In the genomic region with DNA sequence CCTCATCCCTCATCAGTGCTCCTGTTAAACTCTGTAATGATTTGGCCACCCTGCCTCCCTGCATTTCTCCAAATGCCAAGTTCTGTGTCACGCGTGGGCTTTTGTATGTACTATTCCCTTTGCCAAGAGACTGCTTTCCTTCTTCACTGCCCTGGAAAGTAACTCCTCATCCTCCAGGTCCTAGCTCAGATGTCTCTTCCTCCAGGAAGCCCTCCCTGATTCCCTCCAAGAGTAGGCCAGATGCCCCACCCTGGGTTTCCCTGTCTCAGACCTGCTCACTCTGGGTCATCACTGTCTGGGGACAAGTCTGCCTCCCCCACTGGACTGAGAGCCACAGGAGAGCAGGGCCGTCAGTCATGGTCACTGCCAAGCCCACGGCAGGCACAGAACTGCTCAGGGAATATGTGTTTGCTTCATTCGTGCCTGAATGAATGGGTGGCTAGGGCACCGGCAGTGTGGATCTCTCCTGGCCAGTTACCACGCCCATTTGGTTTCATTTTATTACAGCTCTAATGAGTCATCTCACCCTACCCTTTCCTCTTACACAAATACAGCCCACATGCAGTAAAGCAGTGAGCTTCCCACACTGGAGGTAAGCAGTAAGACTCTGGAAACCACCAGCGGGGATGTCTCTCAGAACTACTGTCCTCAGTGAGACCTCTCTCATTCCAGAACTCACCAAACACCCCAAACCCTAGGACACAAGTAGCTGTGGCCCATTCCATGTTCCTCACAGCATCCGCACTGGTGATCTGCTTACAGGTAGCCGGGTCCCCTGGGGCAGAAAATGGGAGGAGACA, we compare ENCODE assay signal across 8 cellular contexts. TPM values are rescaled to one million over a fixed set of nuclear protein-coding genes. Genes with fewer than 3 reads are reported as not detected.
DNase-seq lines count a peak whose midpoint lies in the region; ATAC-seq and TF ChIP-seq lines count a peak whose summit lies in the region.

No MANE protein-coding gene starts in this region.

- peak overlapping the region; percentile 26 to 58 for H3K9ac ChIP-seq in mucosa of rectum (ENCODE audit: low read depth in 1 of 2, low read length in 2 of 2)

- peak overlapping the region in 1 of 5 experiments; percentile 53 for H3K4me3 Mint-ChIP-seq in brain

- ATAC-seq in HG02938 (IDR thresholded peaks at IDR 0.05; ENCODE audit: unreplicated experiment) (no peak), GM21717 (IDR thresholded peaks at IDR 0.05; ENCODE audit: unreplicated experiment) (no peak)

- peaks cover 27 to 39% of the 10 kb centered on the region in 2 donors for H3K36me3 ChIP-seq in mucosa of rectum (ENCODE audit: control insufficient read depth in 2 of 2, insufficient read depth in 2 of 2, low read length in 2 of 2)

- TF ChIP-seq CTCF in brain (conservative IDR thresholded peaks at IDR 0.05), result no peak

- no peaks in the 10 kb centered on the region for H3K27me3 Mint-ChIP-seq in brain

- H3K36me3 Mint-ChIP-seq in brain, result peaks cover 75% of the 10 kb centered on the region

- peak overlapping the region; percentile 95 to 96 for H3K27ac ChIP-seq in mucosa of rectum (ENCODE audit: low read depth in 2 of 2, low read length in 2 of 2)

- H3K9me3 ChIP-seq in mucosa of rectum (ENCODE audit: control insufficient read depth in 2 of 2, low read length in 2 of 2), result no peaks in the 10 kb centered on the region

- peak; percentile 96 for DNase-seq in AG08395 (ENCODE audit: low spot score)
- peak; percentile 61 for DNase-seq in GM19238 (ENCODE audit: insufficient read length, low spot score)
- peak; percentile 55 to 90 for DNase-seq in NOMO-1 (lab: John Stamatoyannopoulos, UW; ENCODE audit: unreplicated experiment in 2 of 2)
- no peak for DNase-seq in NCI-H524 treated with DMSO at 0.1 percent for 48 hours (lab: John Stamatoyannopoulos, UW)

- H3K27me3 ChIP-seq in mucosa of rectum (ENCODE audit: control insufficient read depth in 2 of 2, insufficient read depth in 2 of 2, low read length in 2 of 2), result no peaks in the 10 kb centered on the region

- H3K4me1 Mint-ChIP-seq in brain, result peaks cover 7% of the 10 kb centered on the region

- H3K27ac Mint-ChIP-seq in brain, result peak overlapping the region in 3 of 5 experiments; percentile 30 to 63 (median 55)

- peaks cover 16 to 23% of the 10 kb centered on the region in 2 donors for H3K4me1 ChIP-seq in mucosa of rectum (ENCODE audit: control insufficient read depth in 2 of 2, insufficient read depth in 2 of 2, low read length in 2 of 2)

- peaks cover 0 to 7% (median under 1%) of the 10 kb centered on the region in 5 experiments for H3K9me3 Mint-ChIP-seq in brain

- H3K4me3 ChIP-seq in mucosa of rectum (ENCODE audit: low read length in 2 of 2), result peak overlapping the region; percentile 28 to 38

RNA-seq across cellular contexts. Expression of gene GPR4, which starts 12.1 kb away (rescaled TPM):
- polyA plus RNA-seq in brain (ENCODE audit: insufficient read depth, low read depth, low replicate concordance), result 24.8 TPM

RNA-seq across cellular contexts. Expression of gene EML2, which starts 25.1 kb away (rescaled TPM):
- polyA plus RNA-seq in brain (ENCODE audit: insufficient read depth, low read depth, low replicate concordance), result 51.4 TPM

RNA-seq across cellular contexts. Expression of gene OPA3, which starts 29.5 kb away (rescaled TPM):
- polyA plus RNA-seq in brain (ENCODE audit: insufficient read depth, low read depth, low replicate concordance), result 6.3 TPM

RNA-seq across cellular contexts. Expression of gene GIPR, which starts 53.9 kb away (rescaled TPM):
- 0.19 TPM for polyA plus RNA-seq in brain (ENCODE audit: insufficient read depth, low read depth, low replicate concordance)
